Comparison of ENCODE assay signal across 1 cellular context in the genomic region with DNA sequence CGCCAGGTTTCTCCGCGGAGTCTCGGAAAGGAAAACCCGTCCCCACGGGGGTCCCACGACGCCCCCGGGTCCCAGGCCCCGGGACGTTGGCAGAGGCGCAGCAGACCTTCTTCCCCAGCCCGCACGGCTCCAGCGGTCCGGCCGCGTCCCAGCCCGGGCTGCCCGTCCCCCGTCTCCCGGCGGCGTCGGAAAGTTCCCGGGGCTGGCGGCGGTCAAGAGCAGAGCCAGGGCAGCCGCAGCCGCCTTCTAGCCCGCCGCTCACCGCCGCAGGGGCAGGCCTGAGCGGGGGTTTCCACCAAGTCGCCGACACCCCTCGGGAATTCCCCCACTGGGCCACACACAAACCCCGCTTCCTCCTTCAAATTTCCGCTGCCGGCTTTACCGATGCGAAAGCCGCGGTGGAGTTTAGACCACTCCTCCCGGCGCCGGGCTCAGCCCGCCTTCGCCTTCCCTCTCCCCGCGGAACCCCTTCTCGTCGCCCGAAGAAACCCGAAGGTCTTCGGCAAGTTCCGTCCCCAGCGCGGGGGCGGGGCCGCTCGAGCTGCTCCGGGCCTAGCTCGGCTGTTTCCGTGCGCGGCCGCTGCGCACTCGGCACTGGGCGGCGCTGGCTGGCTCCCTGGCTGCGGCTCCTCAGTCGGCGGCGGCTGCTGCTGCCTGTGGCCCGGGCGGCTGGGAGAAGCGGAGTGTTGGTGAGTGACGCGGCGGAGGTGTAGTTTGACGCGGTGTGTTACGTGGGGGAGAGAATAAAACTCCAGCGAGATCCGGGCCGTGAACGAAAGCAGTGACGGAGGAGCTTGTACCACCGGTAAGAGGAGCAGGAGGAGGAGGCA.
TF ChIP-seq lines count a peak whose summit lies in the region.

A gene (plus strand): TSS at position 633 of the 830 bp plus-strand sequence. CDS start 25,674 bp downstream, outside the sequence.

TF ChIP-seq in HEK293, 187 proteins besides CTCF, POLR2A, EP300 and RAD21 (continued from another document):
- TF ChIP-seq, protein P1, sequence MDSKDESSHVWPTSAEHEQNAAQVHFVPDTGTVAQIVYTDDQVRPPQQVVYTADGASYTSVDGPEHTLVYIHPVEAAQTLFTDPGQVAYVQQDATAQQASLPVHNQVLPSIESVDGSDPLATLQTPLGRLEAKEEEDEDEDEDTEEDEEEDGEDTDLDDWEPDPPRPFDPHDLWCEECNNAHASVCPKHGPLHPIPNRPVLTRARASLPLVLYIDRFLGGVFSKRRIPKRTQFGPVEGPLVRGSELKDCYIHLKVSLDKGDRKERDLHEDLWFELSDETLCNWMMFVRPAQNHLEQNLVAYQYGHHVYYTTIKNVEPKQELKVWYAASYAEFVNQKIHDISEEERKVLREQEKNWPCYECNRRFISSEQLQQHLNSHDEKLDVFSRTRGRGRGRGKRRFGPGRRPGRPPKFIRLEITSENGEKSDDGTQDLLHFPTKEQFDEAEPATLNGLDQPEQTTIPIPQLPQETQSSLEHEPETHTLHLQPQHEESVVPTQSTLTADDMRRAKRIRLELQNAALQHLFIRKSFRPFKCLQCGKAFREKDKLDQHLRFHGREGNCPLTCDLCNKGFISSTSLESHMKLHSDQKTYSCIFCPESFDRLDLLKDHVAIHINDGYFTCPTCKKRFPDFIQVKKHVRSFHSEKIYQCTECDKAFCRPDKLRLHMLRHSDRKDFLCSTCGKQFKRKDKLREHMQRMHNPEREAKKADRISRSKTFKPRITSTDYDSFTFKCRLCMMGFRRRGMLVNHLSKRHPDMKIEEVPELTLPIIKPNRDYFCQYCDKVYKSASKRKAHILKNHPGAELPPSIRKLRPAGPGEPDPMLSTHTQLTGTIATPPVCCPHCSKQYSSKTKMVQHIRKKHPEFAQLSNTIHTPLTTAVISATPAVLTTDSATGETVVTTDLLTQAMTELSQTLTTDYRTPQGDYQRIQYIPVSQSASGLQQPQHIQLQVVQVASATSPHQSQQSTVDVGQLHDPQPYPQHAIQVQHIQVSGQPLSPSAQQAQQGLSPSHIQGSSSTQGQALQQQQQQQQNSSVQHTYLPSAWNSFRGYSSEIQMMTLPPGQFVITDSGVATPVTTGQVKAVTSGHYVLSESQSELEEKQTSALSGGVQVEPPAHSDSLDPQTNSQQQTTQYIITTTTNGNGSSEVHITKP (tag by site-specific recombination; IDR thresholded peaks at IDR 0.05): peak; percentile 76
- TF ChIP-seq, protein P2, sequence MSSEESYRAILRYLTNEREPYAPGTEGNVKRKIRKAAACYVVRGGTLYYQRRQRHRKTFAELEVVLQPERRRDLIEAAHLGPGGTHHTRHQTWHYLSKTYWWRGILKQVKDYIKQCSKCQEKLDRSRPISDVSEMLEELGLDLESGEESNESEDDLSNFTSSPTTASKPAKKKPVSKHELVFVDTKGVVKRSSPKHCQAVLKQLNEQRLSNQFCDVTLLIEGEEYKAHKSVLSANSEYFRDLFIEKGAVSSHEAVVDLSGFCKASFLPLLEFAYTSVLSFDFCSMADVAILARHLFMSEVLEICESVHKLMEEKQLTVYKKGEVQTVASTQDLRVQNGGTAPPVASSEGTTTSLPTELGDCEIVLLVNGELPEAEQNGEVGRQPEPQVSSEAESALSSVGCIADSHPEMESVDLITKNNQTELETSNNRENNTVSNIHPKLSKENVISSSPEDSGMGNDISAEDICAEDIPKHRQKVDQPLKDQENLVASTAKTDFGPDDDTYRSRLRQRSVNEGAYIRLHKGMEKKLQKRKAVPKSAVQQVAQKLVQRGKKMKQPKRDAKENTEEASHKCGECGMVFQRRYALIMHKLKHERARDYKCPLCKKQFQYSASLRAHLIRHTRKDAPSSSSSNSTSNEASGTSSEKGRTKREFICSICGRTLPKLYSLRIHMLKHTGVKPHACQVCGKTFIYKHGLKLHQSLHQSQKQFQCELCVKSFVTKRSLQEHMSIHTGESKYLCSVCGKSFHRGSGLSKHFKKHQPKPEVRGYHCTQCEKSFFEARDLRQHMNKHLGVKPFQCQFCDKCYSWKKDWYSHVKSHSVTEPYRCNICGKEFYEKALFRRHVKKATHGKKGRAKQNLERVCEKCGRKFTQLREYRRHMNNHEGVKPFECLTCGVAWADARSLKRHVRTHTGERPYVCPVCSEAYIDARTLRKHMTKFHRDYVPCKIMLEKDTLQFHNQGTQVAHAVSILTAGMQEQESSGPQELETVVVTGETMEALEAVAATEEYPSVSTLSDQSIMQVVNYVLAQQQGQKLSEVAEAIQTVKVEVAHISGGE (tag by site-specific recombination; conservative IDR thresholded peaks at IDR 0.05; ENCODE audit: low read depth): peak; percentile 62
- TF ChIP-seq ZBTB1 (tag by site-specific recombination; IDR thresholded peaks at IDR 0.05) (0 out of 2 replicates have a peak, but pooled peaks have one; percentile 17), RBAK (tag by site-specific recombination; IDR thresholded peaks at IDR 0.05) (no peak), ZNF561 (tag by site-specific recombination; IDR thresholded peaks at IDR 0.05; ENCODE audit: borderline replicate concordance) (peak; percentile 38; the same call in 1 of the 2 replicates), KLF7 (tag by site-specific recombination; IDR thresholded peaks at IDR 0.05; ENCODE audit: borderline replicate concordance) (0 out of 2 replicates have a peak, but pooled peaks have one; percentile 19), SP2 (tag by site-specific recombination; IDR thresholded peaks at IDR 0.05) (peak; percentile 41), ZEB2 (tag by site-specific recombination; IDR thresholded peaks at IDR 0.05) (peak; percentile 68; the same call in 1 of the 2 replicates), ZNF10 (tag by site-specific recombination; IDR thresholded peaks at IDR 0.05) (peak; percentile 30; the same call in 1 of the 2 replicates), ZNF223 (tag by site-specific recombination; IDR thresholded peaks at IDR 0.05) (no peak), ZNF157 (tag by site-specific recombination; IDR thresholded peaks at IDR 0.05) (no peak), ZBTB17 (tag by site-specific recombination; IDR thresholded peaks at IDR 0.05) (peak; percentile 71; the same call in 1 of the 2 replicates), ZXDB (tag by site-specific recombination; IDR thresholded peaks at IDR 0.05) (peak; percentile 60; the same call in 1 of the 2 replicates), SCRT2 (tag by site-specific recombination; IDR thresholded peaks at IDR 0.05) (no peak), ZNF146 (tag by site-specific recombination; IDR thresholded peaks at IDR 0.05) (0 out of 2 replicates have a peak, but pooled peaks have one; percentile 25), FEZF1 (tag by site-specific recombination; IDR thresholded peaks at IDR 0.05) (no peak), ZNF629 (tag by site-specific recombination; IDR thresholded peaks at IDR 0.05) (peak; percentile 97), ZBTB20 (tag by site-specific recombination; IDR thresholded peaks at IDR 0.05) (peak; percentile 65), ZFHX2 (tag by site-specific recombination; conservative IDR thresholded peaks at IDR 0.05) (no peak), KLF1 (tag by site-specific recombination; IDR thresholded peaks at IDR 0.05) (peak; percentile 37; the same call in 1 of the 2 replicates), OVOL3 (tag by site-specific recombination; IDR thresholded peaks at IDR 0.05) (no peak), IKZF3 (tag by site-specific recombination; IDR thresholded peaks at IDR 0.05) (peak; percentile 17; the same call in 1 of the 2 replicates), GLIS2 (tag by site-specific recombination; IDR thresholded peaks at IDR 0.05) (peak; percentile 43; the same call in 1 of the 2 replicates), ZNF707 (tag by site-specific recombination; IDR thresholded peaks at IDR 0.05) (no peak), EGR2 (tag by site-specific recombination; IDR thresholded peaks at IDR 0.05; ENCODE audit: low read depth) (no peak)
- TF ChIP-seq, protein P3, sequence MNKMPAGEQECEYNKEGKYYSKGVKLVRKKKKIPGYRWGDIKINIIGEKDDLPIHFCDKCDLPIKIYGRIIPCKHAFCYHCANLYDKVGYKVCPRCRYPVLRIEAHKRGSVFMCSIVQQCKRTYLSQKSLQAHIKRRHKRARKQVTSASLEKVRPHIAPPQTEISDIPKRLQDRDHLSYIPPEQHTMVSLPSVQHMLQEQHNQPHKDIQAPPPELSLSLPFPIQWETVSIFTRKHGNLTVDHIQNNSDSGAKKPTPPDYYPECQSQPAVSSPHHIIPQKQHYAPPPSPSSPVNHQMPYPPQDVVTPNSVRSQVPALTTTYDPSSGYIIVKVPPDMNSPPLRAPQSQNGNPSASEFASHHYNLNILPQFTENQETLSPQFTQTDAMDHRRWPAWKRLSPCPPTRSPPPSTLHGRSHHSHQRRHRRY (tag by site-specific recombination; IDR thresholded peaks at IDR 0.05): no peak
- TF ChIP-seq, protein P4, sequence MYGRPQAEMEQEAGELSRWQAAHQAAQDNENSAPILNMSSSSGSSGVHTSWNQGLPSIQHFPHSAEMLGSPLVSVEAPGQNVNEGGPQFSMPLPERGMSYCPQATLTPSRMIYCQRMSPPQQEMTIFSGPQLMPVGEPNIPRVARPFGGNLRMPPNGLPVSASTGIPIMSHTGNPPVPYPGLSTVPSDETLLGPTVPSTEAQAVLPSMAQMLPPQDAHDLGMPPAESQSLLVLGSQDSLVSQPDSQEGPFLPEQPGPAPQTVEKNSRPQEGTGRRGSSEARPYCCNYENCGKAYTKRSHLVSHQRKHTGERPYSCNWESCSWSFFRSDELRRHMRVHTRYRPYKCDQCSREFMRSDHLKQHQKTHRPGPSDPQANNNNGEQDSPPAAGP (tag by site-specific recombination; IDR thresholded peaks at IDR 0.05): 0 out of 2 replicates have a peak, but pooled peaks have one; percentile 65
- TF ChIP-seq, protein P5, sequence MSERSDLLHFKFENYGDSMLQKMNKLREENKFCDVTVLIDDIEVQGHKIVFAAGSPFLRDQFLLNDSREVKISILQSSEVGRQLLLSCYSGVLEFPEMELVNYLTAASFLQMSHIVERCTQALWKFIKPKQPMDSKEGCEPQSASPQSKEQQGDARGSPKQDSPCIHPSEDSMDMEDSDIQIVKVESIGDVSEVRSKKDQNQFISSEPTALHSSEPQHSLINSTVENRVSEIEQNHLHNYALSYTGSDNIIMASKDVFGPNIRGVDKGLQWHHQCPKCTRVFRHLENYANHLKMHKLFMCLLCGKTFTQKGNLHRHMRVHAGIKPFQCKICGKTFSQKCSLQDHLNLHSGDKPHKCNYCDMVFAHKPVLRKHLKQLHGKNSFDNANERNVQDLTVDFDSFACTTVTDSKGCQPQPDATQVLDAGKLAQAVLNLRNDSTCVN (tag by site-specific recombination; optimal IDR thresholded peaks at IDR 0.05): peak; percentile 81
- TF ChIP-seq, protein P6, sequence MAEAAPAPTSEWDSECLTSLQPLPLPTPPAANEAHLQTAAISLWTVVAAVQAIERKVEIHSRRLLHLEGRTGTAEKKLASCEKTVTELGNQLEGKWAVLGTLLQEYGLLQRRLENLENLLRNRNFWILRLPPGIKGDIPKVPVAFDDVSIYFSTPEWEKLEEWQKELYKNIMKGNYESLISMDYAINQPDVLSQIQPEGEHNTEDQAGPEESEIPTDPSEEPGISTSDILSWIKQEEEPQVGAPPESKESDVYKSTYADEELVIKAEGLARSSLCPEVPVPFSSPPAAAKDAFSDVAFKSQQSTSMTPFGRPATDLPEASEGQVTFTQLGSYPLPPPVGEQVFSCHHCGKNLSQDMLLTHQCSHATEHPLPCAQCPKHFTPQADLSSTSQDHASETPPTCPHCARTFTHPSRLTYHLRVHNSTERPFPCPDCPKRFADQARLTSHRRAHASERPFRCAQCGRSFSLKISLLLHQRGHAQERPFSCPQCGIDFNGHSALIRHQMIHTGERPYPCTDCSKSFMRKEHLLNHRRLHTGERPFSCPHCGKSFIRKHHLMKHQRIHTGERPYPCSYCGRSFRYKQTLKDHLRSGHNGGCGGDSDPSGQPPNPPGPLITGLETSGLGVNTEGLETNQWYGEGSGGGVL (tag by site-specific recombination; IDR thresholded peaks at IDR 0.05): peak; percentile 65
TF ChIP-seq in HEK293: peak in this region for 46.
